Comparison of ENCODE assay signal across 1 cellular context in genomic region chr18:35513181-35513932, GRCh38.
TF ChIP-seq lines count a peak whose summit lies in the region.

No MANE protein-coding gene starts in this region.

TF ChIP-seq in SK-N-SH treated with all-trans-retinoic acid at 6 μM for 48 hours, 23 proteins besides CTCF, POLR2A, EP300 and RAD21:
- TF ChIP-seq, protein P1, sequence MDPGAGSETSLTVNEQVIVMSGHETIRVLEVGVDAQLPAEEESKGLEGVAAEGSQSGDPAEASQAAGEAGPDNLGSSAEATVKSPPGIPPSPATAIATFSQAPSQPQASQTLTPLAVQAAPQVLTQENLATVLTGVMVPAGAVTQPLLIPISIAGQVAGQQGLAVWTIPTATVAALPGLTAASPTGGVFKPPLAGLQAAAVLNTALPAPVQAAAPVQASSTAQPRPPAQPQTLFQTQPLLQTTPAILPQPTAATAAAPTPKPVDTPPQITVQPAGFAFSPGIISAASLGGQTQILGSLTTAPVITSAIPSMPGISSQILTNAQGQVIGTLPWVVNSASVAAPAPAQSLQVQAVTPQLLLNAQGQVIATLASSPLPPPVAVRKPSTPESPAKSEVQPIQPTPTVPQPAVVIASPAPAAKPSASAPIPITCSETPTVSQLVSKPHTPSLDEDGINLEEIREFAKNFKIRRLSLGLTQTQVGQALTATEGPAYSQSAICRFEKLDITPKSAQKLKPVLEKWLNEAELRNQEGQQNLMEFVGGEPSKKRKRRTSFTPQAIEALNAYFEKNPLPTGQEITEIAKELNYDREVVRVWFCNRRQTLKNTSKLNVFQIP (CRISPR knock-in tag; IDR thresholded peaks at IDR 0.05; ENCODE audit: borderline replicate concordance, low read depth) = no peak
- no peak for TF ChIP-seq TOX (CRISPR knock-in tag; IDR thresholded peaks at IDR 0.05; ENCODE audit: borderline replicate concordance)
- no peak for TF ChIP-seq CREB5 (CRISPR knock-in tag; IDR thresholded peaks at IDR 0.05; ENCODE audit: low read depth)
- TF ChIP-seq ZFP3 (CRISPR knock-in tag; IDR thresholded peaks at IDR 0.05) = no peak
- TF ChIP-seq RARB (CRISPR knock-in tag; IDR thresholded peaks at IDR 0.05) = no peak
- TF ChIP-seq ZFP30 (CRISPR knock-in tag; IDR thresholded peaks at IDR 0.05) = no peak
- no peak for TF ChIP-seq ARNTL (CRISPR knock-in tag; IDR thresholded peaks at IDR 0.05; ENCODE audit: borderline replicate concordance, low read depth)
- no peak for TF ChIP-seq PPARA (CRISPR knock-in tag; IDR thresholded peaks at IDR 0.05; ENCODE audit: borderline replicate concordance)
- TF ChIP-seq SNAI2 (CRISPR knock-in tag; IDR thresholded peaks at IDR 0.05) = no peak
- no peak for TF ChIP-seq CSDC2 (CRISPR knock-in tag; IDR thresholded peaks at IDR 0.05)
- TF ChIP-seq ISL1 (CRISPR knock-in tag; IDR thresholded peaks at IDR 0.05) = no peak
- no peak for TF ChIP-seq ESRRG (CRISPR knock-in tag; IDR thresholded peaks at IDR 0.05)
- TF ChIP-seq TCF4 (CRISPR knock-in tag; IDR thresholded peaks at IDR 0.05; ENCODE audit: borderline replicate concordance) = no peak
- no peak for TF ChIP-seq ZNF565 (CRISPR knock-in tag; conservative IDR thresholded peaks at IDR 0.05; ENCODE audit: low read depth)
- TF ChIP-seq ZNF8 (CRISPR knock-in tag; IDR thresholded peaks at IDR 0.05) = no peak
- no peak for TF ChIP-seq TSHZ2 (CRISPR knock-in tag; IDR thresholded peaks at IDR 0.05)
- no peak for TF ChIP-seq CSRNP3 (CRISPR knock-in tag; IDR thresholded peaks at IDR 0.05)
- no peak for TF ChIP-seq OSR1 (CRISPR knock-in tag; IDR thresholded peaks at IDR 0.05)
- no peak for TF ChIP-seq ZC3H10 (CRISPR knock-in tag; IDR thresholded peaks at IDR 0.05)
- TF ChIP-seq GLIS3 (CRISPR knock-in tag; IDR thresholded peaks at IDR 0.05) = no peak
